Comparison of ENCODE assay signal across 11 cellular contexts in genomic region chr1:153122831-153123421, GRCh38. TPM values are rescaled to one million over a fixed set of nuclear protein-coding genes. Genes with fewer than 3 reads are reported as not detected.
DNase-seq lines count a peak whose midpoint lies in the region; ATAC-seq and TF ChIP-seq lines count a peak whose summit lies in the region.
"Had no signal": no experiment of that assay in that cellular context is flagged by ENCODE, and none has a peak within 500 bp of the region (broad histone marks: within the 10 kb centered on the region; RNA-seq: fewer than 3 reads in every experiment).

No MANE protein-coding gene starts in this region.

- peak overlapping the region; percentile 0; the same call in 1 of the 2 replicates for H3K27ac ChIP-seq in MM.1S (ENCODE audit: low read length)
- H3K27ac ChIP-seq in PC-9 = peak overlapping the region; percentile 96
- no peak overlapping the region for H3K27ac ChIP-seq in esophagus muscularis mucosa (replicated peaks in 1 of 4)
- H3K27ac ChIP-seq in tibial artery = no peak overlapping the region

- H3K4me3 ChIP-seq in MM.1S (ENCODE audit: low read length) (no peak overlapping the region), PC-9 (peak overlapping the region; percentile 41; the same call in 1 of the 2 replicates), kidney epithelial cell (ENCODE audit: low read depth, low read length) (no peak overlapping the region), esophagus muscularis mucosa (no peak overlapping the region), tibial artery (no peak overlapping the region)

- H3F3A ChIP-seq in MM.1S (ENCODE audit: insufficient read depth, low read length) = no peaks in the 10 kb centered on the region
- peaks cover 19% of the 10 kb centered on the region for H3F3A ChIP-seq in PC-9 (ENCODE audit: insufficient read depth, low read depth)

- no peak for TF ChIP-seq EP300 in esophagus muscularis mucosa (IDR thresholded peaks at IDR 0.05)

- no peaks in the 10 kb centered on the region for H3K9me2 ChIP-seq in MM.1S (replicated peaks; ENCODE audit: insufficient read depth, low read length)
- no peaks in the 10 kb centered on the region for H3K9me2 ChIP-seq in PC-9 (ENCODE audit: insufficient read depth)

- intact Hi-C loops in PC-9 (cut with micrococcal nuclease; ENCODE audit: unreplicated experiment) = loop anchor here (2.0 kb wide), 1 partner anchor 214 kb away; the partner anchor contains the start of gene IVL
- intact Hi-C loops in esophagus muscularis mucosa (cut with DNase I) = no loop called here
- intact Hi-C loops in tibial artery (cut with DNase I; ENCODE audit: low total_unique reads) = no loop called here

- POLR2A ChIA-PET in PC-9 (lab: Charles Lee; ENCODE audit: unreplicated experiment) = no interaction called here

- H3K4me2 ChIP-seq in MM.1S (ENCODE audit: low read depth, low read length) = no peak overlapping the region
- H3K4me2 ChIP-seq in PC-9 = peak overlapping the region; percentile 82

- TF ChIP-seq CTCF in MM.1S (IDR thresholded peaks at IDR 0.05; ENCODE audit: low read length) = no peak
- TF ChIP-seq CTCF in PC-9 (conservative IDR thresholded peaks at IDR 0.05) = no peak
- no peak for TF ChIP-seq CTCF in kidney epithelial cell (IDR thresholded peaks at IDR 0.05; ENCODE audit: insufficient read depth, low read length, poor library complexity, severe bottlenecking)
- no peak for TF ChIP-seq CTCF in esophagus muscularis mucosa (IDR thresholded peaks at IDR 0.05)
- TF ChIP-seq CTCF in tibial artery (IDR thresholded peaks at IDR 0.05) = no peak

- DNase-seq in DMS79 treated with DMSO at 0.1 percent for 48 hours (lab: John Stamatoyannopoulos, UW) (peak; percentile 92), MM.1S (peak; percentile 86), PC-9 (peak; percentile 82 to 98), kidney epithelial cell (ENCODE audit: low read depth) (peak; percentile 12), esophagus muscularis mucosa (ENCODE audit: extremely low spot score) (no peak), tibial artery (no peak)
- DNase-seq: activated CD8-positive, alpha-beta T cell treated with anti-CD3 and anti-CD28 coated beads, Interleukin-2, amount 10 ng/mL, durations not matched to agents 7 days and 5 days; CD4-positive, alpha-beta T cell had no signal

- no peak for TF ChIP-seq POLR2A in esophagus muscularis mucosa (IDR thresholded peaks at IDR 0.05; ENCODE audit: low read depth)

- 38% methylated on average over 3 of the region's 3 CpGs for WGBS in esophagus muscularis mucosa

- no peak for ATAC-seq in GM18519 (IDR thresholded peaks at IDR 0.05; ENCODE audit: low FRiP score, unreplicated experiment)
- no peak for ATAC-seq in GM21360 (IDR thresholded peaks at IDR 0.05; ENCODE audit: unreplicated experiment)
- ATAC-seq: activated CD8-positive, alpha-beta T cell treated with anti-CD3 and anti-CD28 coated beads, Interleukin-2, amount 10 ng/mL, durations not matched to agents 7 days and 5 days; stimulated activated effector memory CD8-positive, alpha-beta T cell treated with anti-CD3 and anti-CD28 coated beads, Interleukin-12 subunit alpha, Interleukin-12 subunit beta, amount 100 ng/mL, for 72 hours had no signal

- H3K9me3 ChIP-seq in MM.1S (replicated peaks; ENCODE audit: insufficient read depth, low read length) (no peaks in the 10 kb centered on the region), PC-9 (ENCODE audit: insufficient read depth, low read depth) (peaks cover 14% of the 10 kb centered on the region; the same call in 1 of the 2 replicates), esophagus muscularis mucosa (peaks cover 0 to 21% (median 3%) of the 10 kb centered on the region in 4 donors), tibial artery (no peaks in the 10 kb centered on the region)

- H3K79me2 ChIP-seq in MM.1S (ENCODE audit: low read length) (no peaks in the 10 kb centered on the region), PC-9 (ENCODE audit: low read depth) (no peaks in the 10 kb centered on the region)

- H3K4me1 ChIP-seq in MM.1S (ENCODE audit: low read length) (peaks cover 12% of the 10 kb centered on the region; the same call in 1 of the 2 replicates), PC-9 (replicated peaks; ENCODE audit: insufficient read depth) (peaks cover 17% of the 10 kb centered on the region), esophagus muscularis mucosa (no peaks in the 10 kb centered on the region), tibial artery (no peaks in the 10 kb centered on the region)

- no peaks in the 10 kb centered on the region for H3K27me3 ChIP-seq in MM.1S (replicated peaks; ENCODE audit: insufficient read depth, low read length)
- no peaks in the 10 kb centered on the region for H3K27me3 ChIP-seq in PC-9 (ENCODE audit: insufficient read depth, low read depth)
- H3K27me3 ChIP-seq in kidney epithelial cell (ENCODE audit: control insufficient read depth, insufficient read depth, low read length) = peaks cover 2% of the 10 kb centered on the region
- no peaks in the 10 kb centered on the region for H3K27me3 ChIP-seq in esophagus muscularis mucosa
- no peaks in the 10 kb centered on the region for H3K27me3 ChIP-seq in tibial artery

- no peaks in the 10 kb centered on the region for H4K20me1 ChIP-seq in MM.1S (ENCODE audit: insufficient read depth, low read length)
- no peaks in the 10 kb centered on the region for H4K20me1 ChIP-seq in PC-9 (ENCODE audit: insufficient read depth)

- no peaks in the 10 kb centered on the region; the same call in 1 of the 2 replicates for H3K36me3 ChIP-seq in MM.1S (replicated peaks; ENCODE audit: insufficient read depth, low read length)
- no peaks in the 10 kb centered on the region for H3K36me3 ChIP-seq in PC-9 (ENCODE audit: low read depth)
- no peaks in the 10 kb centered on the region for H3K36me3 ChIP-seq in kidney epithelial cell (ENCODE audit: control insufficient read depth, insufficient read depth, low read length)
- H3K36me3 ChIP-seq in esophagus muscularis mucosa = no peaks in the 10 kb centered on the region
- H3K36me3 ChIP-seq in tibial artery = no peaks in the 10 kb centered on the region

- H2AFZ ChIP-seq in MM.1S (ENCODE audit: low read length) (no peak overlapping the region), PC-9 (no peak overlapping the region)

- H3K9ac ChIP-seq in MM.1S (ENCODE audit: low read length) = no peak overlapping the region

- no TSS peak for BruUV-seq in PC-9 (replicated peaks; lab: Mats Ljungman, UMichigan)

- CTCF ChIA-PET in PC-9 (lab: Charles Lee) = interaction anchor here (0.6 kb wide), 1 partner anchor 1337 kb away, joined by 3 read pairs; no protein-coding TSS in a partner anchor

RNA-seq across cellular contexts. Expression of gene SPRR2F, which starts 9.6 kb away (rescaled TPM):
- not detected in 2 replicates for total RNA-seq in PC-9 (2021)
- total RNA-seq in kidney epithelial cell = not detected in 2 replicates
- total RNA-seq in esophagus muscularis mucosa = not detected
- total RNA-seq: activated CD8-positive, alpha-beta T cell treated with anti-CD3 and anti-CD28 coated beads, Interleukin-2, amount 10 ng/mL, durations not matched to agents 7 days and 5 days; CD4-positive, alpha-beta T cell had no signal

RNA-seq across cellular contexts. Expression of gene SPRR2G, which starts 27.8 kb away (rescaled TPM):
- total RNA-seq in PC-9 (2021) = not detected in 2 replicates
- total RNA-seq in kidney epithelial cell = not detected in 2 replicates
- not detected for total RNA-seq in esophagus muscularis mucosa
- total RNA-seq: activated CD8-positive, alpha-beta T cell treated with anti-CD3 and anti-CD28 coated beads, Interleukin-2, amount 10 ng/mL, durations not matched to agents 7 days and 5 days; CD4-positive, alpha-beta T cell had no signal

RNA-seq across cellular contexts. Expression of gene SPRR2E, which starts 28.6 kb away (rescaled TPM):
- total RNA-seq in PC-9 (2021) (not detected in 2 replicates), kidney epithelial cell (not detected in 2 replicates), esophagus muscularis mucosa (not detected)
- total RNA-seq: activated CD8-positive, alpha-beta T cell treated with anti-CD3 and anti-CD28 coated beads, Interleukin-2, amount 10 ng/mL, durations not matched to agents 7 days and 5 days; CD4-positive, alpha-beta T cell had no signal

RNA-seq across cellular contexts. Expression of gene SPRR2B, which starts 51.5 kb away (rescaled TPM):
- total RNA-seq in PC-9 (2021) = not detected in 2 replicates
- not detected in 2 replicates for total RNA-seq in kidney epithelial cell
- not detected for total RNA-seq in esophagus muscularis mucosa
- total RNA-seq: activated CD8-positive, alpha-beta T cell treated with anti-CD3 and anti-CD28 coated beads, Interleukin-2, amount 10 ng/mL, durations not matched to agents 7 days and 5 days; CD4-positive, alpha-beta T cell had no signal

Comparison
In these comparisons a context has a peak if more than half of its experiments do, and no peak if none do; other contexts are left out.
1. DNase-seq: peak in DMS79 treated with DMSO at 0.1 percent for 48 hours (single experiment), MM.1S (single experiment), PC-9 (2 of 2) and kidney epithelial cell (single experiment); none in esophagus muscularis mucosa (single experiment) and tibial artery (0 of 2).
2. H3K27ac ChIP-seq: peak in MM.1S (single experiment) and PC-9 (single experiment); none in esophagus muscularis mucosa (0 of 4) and tibial artery (0 of 2).